10 cellular contexts compared by ENCODE assay signal in genomic region chr9:104765138-104765537, GRCh38. TPM values are rescaled to one million over a fixed set of nuclear protein-coding genes. Genes with fewer than 3 reads are reported as not detected.
DNase-seq lines count a peak whose midpoint lies in the region; ATAC-seq and TF ChIP-seq lines count a peak whose summit lies in the region.
"Had no signal": no experiment of that assay in that cellular context is flagged by ENCODE, and none has a peak within 500 bp of the region (broad histone marks: within the 10 kb centered on the region; RNA-seq: fewer than 3 reads in every experiment).

No MANE protein-coding gene starts in this region.

- no peak overlapping the region for H3K27ac ChIP-seq in KMS-11
- H3K27ac ChIP-seq in hepatocyte: no peak overlapping the region

- H4K20me1 ChIP-seq in KMS-11 (ENCODE audit: insufficient read depth) (no peaks in the 10 kb centered on the region), hepatocyte (ENCODE audit: insufficient read depth, poor library complexity, severe bottlenecking) (no peaks in the 10 kb centered on the region)

- H3K9me2 ChIP-seq in hepatocyte (replicated peaks; ENCODE audit: insufficient read depth): no peaks in the 10 kb centered on the region

- H3K4me3 ChIP-seq in GM12864 (ENCODE audit: low read depth, low read length) (peak overlapping the region; percentile 86; the same call in 1 of the 2 replicates), KMS-11 (IDR thresholded peaks at IDR 0.05; ENCODE audit: insufficient read depth, low read depth, low read length) (no peak overlapping the region), hepatocyte (no peak overlapping the region)

- H3K4me2 ChIP-seq in KMS-11 (peak overlapping the region; percentile 51; the same call in 1 of the 2 replicates), hepatocyte (peak overlapping the region; percentile 83)

- peaks cover 7% of the 10 kb centered on the region for H3K4me1 ChIP-seq in KMS-11 (ENCODE audit: low read depth, poor library complexity, severe bottlenecking)
- H3K4me1 ChIP-seq in hepatocyte (ENCODE audit: insufficient read depth): no peaks in the 10 kb centered on the region

- no peaks in the 10 kb centered on the region for H3K36me3 ChIP-seq in KMS-11 (ENCODE audit: insufficient read depth)
- no peaks in the 10 kb centered on the region for H3K36me3 ChIP-seq in hepatocyte (replicated peaks; ENCODE audit: insufficient read depth, low read depth)

- 76% methylated on average over 5 of the region's 5 CpGs for WGBS in hepatocyte (ENCODE audit: low lambda C conversion rate, missing lambda C conversion rate)

- H3K27me3 ChIP-seq in KMS-11 (ENCODE audit: insufficient read depth, low read depth) (no peaks in the 10 kb centered on the region), hepatocyte (no peaks in the 10 kb centered on the region)

- TF ChIP-seq CTCF in GM12864 (IDR thresholded peaks at IDR 0.05; ENCODE audit: low read depth, low read length, missing control alignments) (no peak), KMS-11 (conservative IDR thresholded peaks at IDR 0.05; ENCODE audit: low read depth, low read length) (no peak), hepatocyte (IDR thresholded peaks at IDR 0.05; ENCODE audit: poor library complexity) (no peak)

- H3K79me2 ChIP-seq in KMS-11 (ENCODE audit: insufficient read depth, low read depth): no peaks in the 10 kb centered on the region
- H3K79me2 ChIP-seq in hepatocyte: no peaks in the 10 kb centered on the region

- no peak for TF ChIP-seq POLR2A in GM18505 (IDR thresholded peaks at IDR 0.05; ENCODE audit: borderline replicate concordance, extremely low read depth, insufficient read depth, insufficient read length)

- H2AFZ ChIP-seq in KMS-11 (ENCODE audit: low read depth): no peak overlapping the region
- no peak overlapping the region for H2AFZ ChIP-seq in hepatocyte

- ATAC-seq in GM19455 (IDR thresholded peaks at IDR 0.05; ENCODE audit: unreplicated experiment) (peak; percentile 25), GM18505 (IDR thresholded peaks at IDR 0.05; ENCODE audit: unreplicated experiment) (no peak)

- no peaks in the 10 kb centered on the region for H3K9me3 ChIP-seq in hepatocyte (ENCODE audit: low read depth)

- H3K9ac ChIP-seq in KMS-11: no peak overlapping the region

- DNase-seq in GM12864 (ENCODE audit: low read depth) (no peak), hepatocyte (ENCODE audit: low spot score) (no peak), HPDE6-E6E7 (ENCODE audit: extremely low spot score) (no peak), NCI-H2171 (lab: John Stamatoyannopoulos, UW) (no peak)
- no peak for DNase-seq in activated CD8-positive, alpha-beta memory T cell treated with anti-CD3 and anti-CD28 coated beads, Interleukin-2, amount 50 U/mL, for 4 hours
- DNase-seq: NCI-H1105, small intestine had no signal

RNA-seq across cellular contexts. Expression of gene NIPSNAP3B, which starts 1.2 kb away (rescaled TPM):
- 2.0 and 2.8 TPM in 2 replicates for total RNA-seq in hepatocyte
- polyA plus RNA-seq in hepatocyte: 1.8 and 3.3 TPM in 2 replicates

RNA-seq across cellular contexts. Expression of gene NIPSNAP3A, which starts 17.7 kb away (rescaled TPM):
- total RNA-seq in hepatocyte: 44.4 and 47.8 TPM in 2 replicates
- 31.8 and 37.3 TPM in 2 replicates for polyA plus RNA-seq in hepatocyte
